8 cellular contexts compared by ENCODE assay signal in the genomic region with DNA sequence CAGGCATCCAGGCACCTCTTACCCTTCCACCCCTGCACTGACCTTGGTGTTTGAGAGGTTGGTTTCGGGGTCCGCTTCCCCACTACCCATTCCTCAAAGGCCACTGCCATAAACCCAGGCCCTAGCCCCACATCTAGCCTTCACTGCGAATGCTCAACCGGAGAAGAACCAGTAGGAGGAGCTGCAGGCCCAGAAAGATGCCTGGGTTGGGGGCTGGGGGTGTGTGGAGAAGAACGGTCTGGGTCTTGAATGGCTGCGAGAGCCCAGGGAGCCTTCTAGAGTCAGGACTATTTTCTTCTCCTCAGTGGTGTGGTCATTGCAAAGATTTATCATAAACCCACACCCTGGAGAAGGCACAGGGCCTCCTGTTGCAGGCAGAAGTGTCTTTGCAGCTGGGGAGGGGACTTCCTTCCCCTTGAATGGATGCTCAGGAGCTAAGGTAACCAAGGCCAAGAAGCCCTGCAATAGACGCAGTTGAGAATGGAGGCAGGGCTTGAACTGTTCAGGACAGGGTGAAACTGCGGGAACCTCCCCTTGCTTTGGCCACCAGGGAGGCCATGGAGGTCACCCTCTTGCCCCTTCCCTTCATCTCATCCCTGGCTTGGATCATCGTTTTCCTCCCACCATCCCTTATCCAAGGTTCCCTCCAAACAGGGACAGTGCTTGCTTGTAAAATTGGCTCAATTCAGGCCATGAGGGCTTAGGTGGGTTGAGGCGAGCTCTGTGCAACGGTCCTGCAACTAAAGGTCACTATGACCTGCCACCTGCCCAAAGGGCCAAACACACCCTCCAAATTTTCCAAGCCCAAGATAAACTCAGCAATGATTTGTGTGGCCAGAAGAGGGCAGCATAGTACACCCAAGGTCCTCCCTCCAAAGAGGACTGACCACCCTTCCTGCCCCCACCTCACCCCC. TPM values are rescaled to one million over a fixed set of nuclear protein-coding genes. Genes with fewer than 3 reads are reported as not detected.
A peak's percentile ranks its signal among the peaks of the same experiment; 100 is the strongest.
DNase-seq lines count a peak whose midpoint lies in the region; ATAC-seq and TF ChIP-seq lines count a peak whose summit lies in the region.

No MANE protein-coding gene starts in this region.

- no peak overlapping the region for H3K9ac ChIP-seq in HCT116 (ENCODE audit: low read length)

- no peak overlapping the region for H2AFZ ChIP-seq in HCT116 (ENCODE audit: low read depth, low read length, poor library complexity, severe bottlenecking)

- TF ChIP-seq RAD21 in HCT116 (IDR thresholded peaks at IDR 0.05; ENCODE audit: low read depth), result peak; percentile 83

- DNase-seq in DMS153 treated with DMSO at 0.1 percent for 48 hours (lab: John Stamatoyannopoulos, UW; ENCODE audit: unreplicated experiment) (peak; percentile 18), HCT116 (ENCODE audit: low read depth, low spot score) (peak; percentile 46), RWPE2 (ENCODE audit: low spot score) (no peak), fibroblast of mammary gland (ENCODE audit: low read depth) (peak; percentile 44), omental fat pad (ENCODE audit: low spot score) (no peak), middle frontal gyrus (ENCODE audit: extremely low spot score, low spot score) (no peak)
- DNase-seq in central memory CD4-positive, alpha-beta T cell, result no peak
- no peak for DNase-seq in stimulated activated CD4-positive, alpha-beta T cell treated with anti-CD3 and anti-CD28 coated beads, Interleukin-1b, Interleukin-23, amount 100 ng/mL, for 48 hours

- intact Hi-C loops in HCT116 (cut with micrococcal nuclease), result loop anchor here (1.0 to 5.0 kb wide), 5 partner anchors 117 to 478 kb away; no protein-coding TSS in a partner anchor

- no peak for TF ChIP-seq POLR2A in HCT116 (IDR thresholded peaks at IDR 0.05; ENCODE audit: borderline replicate concordance, extremely low read depth, insufficient read depth, insufficient read length)

- H3K27me3 ChIP-seq in HCT116 (ENCODE audit: insufficient read depth, low read length) (no peaks in the 10 kb centered on the region; the same call in 1 of the 2 replicates), RWPE2 (ENCODE audit: insufficient read depth, poor library complexity, severe bottlenecking) (no peaks in the 10 kb centered on the region)

- H3K79me2 ChIP-seq in HCT116 (ENCODE audit: insufficient read depth, low read length), result no peaks in the 10 kb centered on the region

- no peaks in the 10 kb centered on the region for H3K9me2 ChIP-seq in HCT116 (ENCODE audit: insufficient read depth)

- no peak overlapping the region for H3K4me2 ChIP-seq in HCT116 (ENCODE audit: low read length)

- no peak overlapping the region for H3K27ac ChIP-seq in HCT116 (ENCODE audit: low read depth, low read length)
- no peak overlapping the region for H3K27ac ChIP-seq in RWPE2 (ENCODE audit: poor library complexity, severe bottlenecking)

- H3K4me3 ChIP-seq in HCT116 (replicated peaks in 1 of 2; ENCODE audit: low read depth in 1 of 2, low read length in 2 of 2) (no peak overlapping the region), RWPE2 (ENCODE audit: severe bottlenecking) (no peak overlapping the region), fibroblast of mammary gland (ENCODE audit: control insufficient read depth, low read depth, low read length) (no peak overlapping the region)

- BruUV-seq in HCT116 (replicated peaks; lab: Mats Ljungman, UMichigan), result no TSS peak

- H3K36me3 ChIP-seq in HCT116 (ENCODE audit: control insufficient read depth in 1 of 2, insufficient read depth in 2 of 2, low read length in 2 of 2), result no peaks in the 10 kb centered on the region
- no peaks in the 10 kb centered on the region for H3K36me3 ChIP-seq in RWPE2 (ENCODE audit: low read depth)

- H3K9me3 ChIP-seq in HCT116 (ENCODE audit: control insufficient read depth in 1 of 2, insufficient read depth in 1 of 2, low read depth in 1 of 2, low read length in 2 of 2) (no peaks in the 10 kb centered on the region), RWPE2 (ENCODE audit: severe bottlenecking) (no peaks in the 10 kb centered on the region)

- POLR2A ChIA-PET in HCT116 (lab: Charles Lee), result interaction anchor here (1.2 kb wide), 1 partner anchor 175 kb away, joined by 3 read pairs; the partner anchor contains the start of gene RNU2-63P

- H4K20me1 ChIP-seq in HCT116 (ENCODE audit: insufficient read depth), result no peaks in the 10 kb centered on the region

- peak; percentile 57 for ATAC-seq in HCT116
- peak; percentile 40; the same call in 2 of the 3 replicates for ATAC-seq in RWPE2 (ENCODE audit: low read depth)
- peak; percentile 52 for ATAC-seq in omental fat pad (ENCODE audit: low FRiP score)

- CTCF ChIA-PET in HCT116 (lab: Charles Lee), result interaction anchor here (0.8 to 3.7 kb wide), 10 partner anchors 9 to 481 kb away, joined by 3 to 16 read pairs (median 4); no protein-coding TSS in a partner anchor

- TF ChIP-seq CTCF in HCT116 (IDR thresholded peaks at IDR 0.05 in 2 of 3, conservative IDR thresholded peaks at IDR 0.05 in 1 of 3; ENCODE audit: borderline replicate concordance in 1 of 3, insufficient read depth in 1 of 3, low read depth in 2 of 3, low read length in 2 of 3) (peak; percentile 60 to 86 (median 68)), RWPE2 (IDR thresholded peaks at IDR 0.05; ENCODE audit: poor library complexity, severe bottlenecking) (peak; percentile 76), fibroblast of mammary gland (conservative IDR thresholded peaks at IDR 0.05; ENCODE audit: control insufficient read depth, insufficient read depth, low read depth, low read length) (peak; percentile 60), omental fat pad (IDR thresholded peaks at IDR 0.05) (no peak)

- RAD21 ChIA-PET in HCT116 (lab: Charles Lee; ENCODE audit: low non-redundant PET in 1 of 2, low total read pairs in 2 of 2, uncharacterized antibody in 2 of 2, unreplicated experiment in 2 of 2), result interaction anchor here in 1 of 2 experiments (0.6 kb wide), 2 partner anchors 29 to 318 kb away, joined by 3 read pairs; no protein-coding TSS in a partner anchor

- H3K4me1 ChIP-seq in HCT116 (ENCODE audit: control insufficient read depth in 1 of 2, insufficient read depth in 2 of 2, low read length in 2 of 2) (peaks cover 0 to 7% of the 10 kb centered on the region in 2 experiments; a peak in 1 of 4 replicates), RWPE2 (ENCODE audit: insufficient read depth, poor library complexity, severe bottlenecking) (no peaks in the 10 kb centered on the region)

TF ChIP-seq in HCT116, 20 proteins besides CTCF, POLR2A, EP300 and RAD21:
- TF ChIP-seq CBX3 (IDR thresholded peaks at IDR 0.05; ENCODE audit: low read depth) (no peak), JUND (IDR thresholded peaks at IDR 0.05) (no peak), EGR1 (IDR thresholded peaks at IDR 0.05; ENCODE audit: low read depth) (no peak), SIN3A (IDR thresholded peaks at IDR 0.05; ENCODE audit: low read depth) (no peak), ATF3 (IDR thresholded peaks at IDR 0.05) (no peak), ELF1 (IDR thresholded peaks at IDR 0.05; ENCODE audit: borderline replicate concordance, low read depth) (no peak), SP1 (IDR thresholded peaks at IDR 0.05; ENCODE audit: low read depth) (no peak), CEBPB (IDR thresholded peaks at IDR 0.05; ENCODE audit: low read depth) (no peak), EZH2phosphoT487 (IDR thresholded peaks at IDR 0.05; ENCODE audit: borderline replicate concordance) (no peak), ZNF274 (IDR thresholded peaks at IDR 0.05; ENCODE audit: low read depth, low read length) (no peak), EZH2 (IDR thresholded peaks at IDR 0.05) (no peak), SRF (IDR thresholded peaks at IDR 0.05; ENCODE audit: low read depth) (no peak), TCF7L2 (IDR thresholded peaks at IDR 0.05; ENCODE audit: borderline replicate concordance, extremely low read depth, insufficient read depth, insufficient read length) (no peak), MAX (IDR thresholded peaks at IDR 0.05) (no peak), POLR2AphosphoS5 (IDR thresholded peaks at IDR 0.05; ENCODE audit: low read depth, low read length) (no peak), ZFX (IDR thresholded peaks at IDR 0.05) (no peak)
- TF ChIP-seq, protein P1, sequence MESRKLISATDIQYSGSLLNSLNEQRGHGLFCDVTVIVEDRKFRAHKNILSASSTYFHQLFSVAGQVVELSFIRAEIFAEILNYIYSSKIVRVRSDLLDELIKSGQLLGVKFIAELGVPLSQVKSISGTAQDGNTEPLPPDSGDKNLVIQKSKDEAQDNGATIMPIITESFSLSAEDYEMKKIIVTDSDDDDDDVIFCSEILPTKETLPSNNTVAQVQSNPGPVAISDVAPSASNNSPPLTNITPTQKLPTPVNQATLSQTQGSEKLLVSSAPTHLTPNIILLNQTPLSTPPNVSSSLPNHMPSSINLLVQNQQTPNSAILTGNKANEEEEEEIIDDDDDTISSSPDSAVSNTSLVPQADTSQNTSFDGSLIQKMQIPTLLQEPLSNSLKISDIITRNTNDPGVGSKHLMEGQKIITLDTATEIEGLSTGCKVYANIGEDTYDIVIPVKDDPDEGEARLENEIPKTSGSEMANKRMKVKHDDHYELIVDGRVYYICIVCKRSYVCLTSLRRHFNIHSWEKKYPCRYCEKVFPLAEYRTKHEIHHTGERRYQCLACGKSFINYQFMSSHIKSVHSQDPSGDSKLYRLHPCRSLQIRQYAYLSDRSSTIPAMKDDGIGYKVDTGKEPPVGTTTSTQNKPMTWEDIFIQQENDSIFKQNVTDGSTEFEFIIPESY (IDR thresholded peaks at IDR 0.05; ENCODE audit: extremely low read depth, insufficient replicate concordance, low read length), result no peak
TF ChIP-seq in HCT116: peak in this region for 0.

RNA-seq across cellular contexts. Expression of gene THNSL2, which starts 20.9 kb away (rescaled TPM):
- total RNA-seq in HCT116 (2021; ENCODE audit: unreplicated experiment) (not detected), omental fat pad (10 to 100 TPM in 3 of 4 donors, 1 to 10 TPM in 1; 2.2 to 30.5 (median 19.3) TPM)
- polyA plus RNA-seq in HCT116 (2012), result not detected in 2 replicates

Comparison
In these comparisons a context has a peak if more than half of its experiments do, and no peak if none do; other contexts are left out.
1. DNase-seq: peak in DMS153 treated with DMSO at 0.1 percent for 48 hours (single experiment), HCT116 (single experiment) and fibroblast of mammary gland (single experiment); none in RWPE2 (single experiment), omental fat pad (single experiment), central memory CD4-positive, alpha-beta T cell (single experiment), middle frontal gyrus (single experiment) and stimulated activated CD4-positive, alpha-beta T cell treated with anti-CD3 and anti-CD28 coated beads, Interleukin-1b, Interleukin-23, amount 100 ng/mL, for 48 hours (single experiment).
2. CTCF ChIP-seq: peak in HCT116 (3 of 3), RWPE2 (single experiment) and fibroblast of mammary gland (single experiment); none in omental fat pad (0 of 3).
3. Peak in every context shown above with its lines, with median percentiles within 50 percentile points of each other: ATAC-seq.